33 cellular contexts compared by ENCODE assay signal in the genomic region with DNA sequence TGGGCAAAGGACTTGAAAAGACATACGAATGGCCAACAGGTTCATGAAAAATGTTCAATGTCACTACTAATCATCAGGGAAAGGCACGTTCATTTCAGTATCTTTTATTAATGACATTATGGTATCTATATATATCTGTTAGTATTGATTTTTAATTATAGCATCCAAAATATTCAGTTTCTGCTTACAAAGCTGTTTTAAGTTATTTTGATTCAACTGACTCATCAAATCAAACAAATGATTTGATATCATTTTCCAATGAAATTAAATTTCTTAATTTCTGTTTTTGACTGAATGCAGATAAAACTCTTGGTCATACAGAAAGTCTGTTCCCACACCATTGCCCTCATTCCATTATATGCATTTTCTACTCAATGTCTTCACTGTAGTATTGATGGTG.
"Had no signal": no experiment of that assay in that cellular context is flagged by ENCODE, and none has a peak within 500 bp of the region (broad histone marks: within the 10 kb centered on the region; RNA-seq: fewer than 3 reads in every experiment).

No MANE protein-coding gene starts in this region.

- ATAC-seq: activated naive CD4-positive, alpha-beta T cell treated with anti-CD3 and anti-CD28 coated beads, Interleukin-2, amount 50 U/mL, for 72 hours; activated naive CD8-positive, alpha-beta T cell treated with anti-CD3 and anti-CD28 coated beads, Interleukin-2, amount 50 U/mL, for 24 hours; activated T-cell treated with anti-CD3 and anti-CD28 coated beads, Interleukin-2, amount 50 U/mL, for 4 hours; activated T-cell treated with anti-CD3 and anti-CD28 coated beads, Interleukin-2, amount 50 U/mL, for 72 hours; activated T-helper 17 cell treated with anti-CD3 and anti-CD28 coated beads, Interleukin-2, amount 50 U/mL, for 72 hours; body of pancreas had no signal

- H3K9me3 ChIP-seq: adrenal gland, ascending aorta, body of pancreas, breast epithelium had no signal

- H3K4me3 ChIP-seq: adrenal gland, ascending aorta, body of pancreas, breast epithelium, cardiac muscle cell had no signal

- H3K4me1 ChIP-seq: adrenal gland, ascending aorta, body of pancreas, breast epithelium had no signal

- FAIRE-seq: astrocyte, bronchial epithelial cell, colon had no signal

- DNase-seq: activated effector memory CD4-positive, alpha-beta T cell treated with anti-CD3 and anti-CD28 coated beads, Interleukin-2, amount 50 U/mL, for 16 hours; activated effector memory CD4-positive, alpha-beta T cell treated with Interleukin-2 at 50 U/mL for 16 hours; activated gamma-delta T cell; activated gamma-delta T cell treated with Interleukin-2 at 50 U/mL for 16 hours; activated naive CD4-positive, alpha-beta T cell; activated naive CD4-positive, alpha-beta T cell treated with anti-CD3 and anti-CD28 coated beads for 36 hours; activated naive CD4-positive, alpha-beta T cell treated with anti-CD3 and anti-CD28 coated beads, Interleukin-2, amount 10 ng/mL, durations not matched to agents 7 days and 5 days; activated naive CD4-positive, alpha-beta T cell treated with anti-CD3 and anti-CD28 coated beads, Interleukin-2, amount 50 U/mL, for 16 hours; activated naive CD4-positive, alpha-beta T cell treated with Interleukin-2 at 50 U/mL for 16 hours; activated naive CD8-positive, alpha-beta T cell treated with anti-CD3 and anti-CD28 coated beads for 36 hours; activated naive CD8-positive, alpha-beta T cell treated with anti-CD3 and anti-CD28 coated beads, Interleukin-2, amount 10 ng/mL, durations not matched to agents 7 days and 5 days; activated naive CD8-positive, alpha-beta T cell treated with anti-CD3 and anti-CD28 coated beads, Interleukin-2, amount 50 U/mL, for 24 hours; activated T-cell treated with anti-CD3 and anti-CD28 coated beads, Interleukin-2, amount 50 U/mL, for 4 hours; activated T-cell treated with anti-CD3 and anti-CD28 coated beads, Interleukin-2, amount 50 U/mL, for 48 hours; activated T-cell treated with anti-CD3 and anti-CD28 coated beads, Interleukin-2, amount 50 U/mL, for 72 hours; adrenal gland; amniotic stem cell; amygdala; anterior cingulate cortex; aorta; body of pancreas; brain microvascular endothelial cell; caudate nucleus; central memory CD4-positive, alpha-beta T cell; cerebellar nuclear complex had no signal

- H3K36me3 ChIP-seq: adrenal gland, ascending aorta, brain microvascular endothelial cell, breast epithelium, cardiac muscle cell had no signal

- H3K27me3 ChIP-seq: adrenal gland, ascending aorta, body of pancreas, brain microvascular endothelial cell, breast epithelium, cardiac muscle cell had no signal

- H3K27ac ChIP-seq: adrenal gland, ascending aorta, body of pancreas, brain microvascular endothelial cell, breast epithelium, cardiac muscle cell had no signal
